Comparison of ENCODE assay signal across 8 cellular contexts in genomic region chr3:134600685-134601502, GRCh38. TPM values are rescaled to one million over a fixed set of nuclear protein-coding genes. Genes with fewer than 3 reads are reported as not detected.
DNase-seq lines count a peak whose midpoint lies in the region; ATAC-seq and TF ChIP-seq lines count a peak whose summit lies in the region.

No MANE protein-coding gene starts in this region.

- H3K27ac ChIP-seq in colonic mucosa (no peak overlapping the region), left lung (no peak overlapping the region)

- intact Hi-C loops in colonic mucosa (cut with DNase I) (loop anchor here (5.0 to 10.0 kb wide), 3 partner anchors 41 to 1294 kb away; no protein-coding TSS in a partner anchor), left lung (cut with DNase I) (no loop called here)

- DNase-seq in SIG-M5 treated with dmso at 0.1 percent for 504 hours (lab: John Stamatoyannopoulos, UW; ENCODE audit: unreplicated experiment) = peak; percentile 60
- DNase-seq in SIG-M5 (lab: John Stamatoyannopoulos, UW) = no peak
- peak; percentile 65 for DNase-seq in NCI-H2171 treated with DMSO at 0.1 percent for 48 hours (lab: John Stamatoyannopoulos, UW)
- peak; percentile 66 for DNase-seq in colonic mucosa
- DNase-seq in left lung = peak; percentile 58 to 95
- DNase-seq in stimulated activated CD4-positive, alpha-beta T cell treated with anti-CD3 and anti-CD28 coated beads, TNF-alpha, amount 100 ng/mL, for 48 hours (ENCODE audit: low read depth in 3 of 3) = peak; percentile 39 to 63 (median 44)

- no peak overlapping the region for H3K4me3 ChIP-seq in colonic mucosa
- no peak overlapping the region for H3K4me3 ChIP-seq in left lung

- H3K9me3 ChIP-seq in colonic mucosa (no peaks in the 10 kb centered on the region), left lung (no peaks in the 10 kb centered on the region)

- H3K36me3 ChIP-seq in colonic mucosa (no peaks in the 10 kb centered on the region), left lung (no peaks in the 10 kb centered on the region)

- no peak overlapping the region for H3K9ac ChIP-seq in colonic mucosa (ENCODE audit: low read depth in 2 of 2, low read length in 2 of 2)

- ATAC-seq in HG02938 (IDR thresholded peaks at IDR 0.05; ENCODE audit: unreplicated experiment) (peak; percentile 66), left lung (peak; percentile 92)
- peak; percentile 59 to 60 for ATAC-seq in activated CD4-positive, CD25-positive, alpha-beta regulatory T cell treated with anti-CD3 and anti-CD28 coated beads, Interleukin-2, amount 50 U/mL, for 24 hours

- H3K4me1 ChIP-seq in colonic mucosa = no peaks in the 10 kb centered on the region
- peaks cover 0 to 22% of the 10 kb centered on the region in 2 donors for H3K4me1 ChIP-seq in left lung

- H3K27me3 ChIP-seq in colonic mucosa = no peaks in the 10 kb centered on the region
- H3K27me3 ChIP-seq in left lung = no peaks in the 10 kb centered on the region

- peak; percentile 96 for TF ChIP-seq CTCF in colonic mucosa (IDR thresholded peaks at IDR 0.05)
- TF ChIP-seq CTCF in left lung (IDR thresholded peaks at IDR 0.05) = peak; percentile 94 to 97

RNA-seq across cellular contexts. Expression of gene KY, which starts 49.9 kb away (rescaled TPM):
- under 1 TPM; 0.32 to 0.44 TPM for total RNA-seq in colonic mucosa
- total RNA-seq in left lung = under 1 TPM; 0.10 to 0.23 TPM
